ENCODE assay signal across 33 cellular contexts in genomic region chr12:118750666-118751065, GRCh38.
"Had no signal": no experiment of that assay in that cellular context is flagged by ENCODE, and none has a peak within 500 bp of the region (broad histone marks: within the 10 kb centered on the region; RNA-seq: fewer than 3 reads in every experiment).

No MANE protein-coding gene starts in this region.

- H3K36me3 Mint-ChIP-seq: activated CD4-positive, alpha-beta memory T cell treated with anti-CD3 and anti-CD28 coated beads for 36 hours; activated naive CD8-positive, alpha-beta T cell treated with anti-CD3 and anti-CD28 coated beads for 36 hours; T-cell had no signal

- H3K27me3 Mint-ChIP-seq: activated B cell treated with CpG ODN at 0.5 μM for 24 hours; activated CD4-positive, alpha-beta memory T cell treated with anti-CD3 and anti-CD28 coated beads for 36 hours; activated CD4-positive, alpha-beta T cell treated with anti-CD3 and anti-CD28 coated beads, Interleukin-2, amount 10 ng/mL, durations not matched to agents 24 days and 14 days; activated CD8-positive, alpha-beta T cell treated with anti-CD3 and anti-CD28 coated beads for 36 hours; T-cell; T-helper 17 cell had no signal

- H3K9me3 ChIP-seq: adrenal gland, body of pancreas, breast epithelium had no signal

- H3K4me3 Mint-ChIP-seq: activated B cell treated with CpG ODN at 0.5 μM for 24 hours; activated CD4-positive, alpha-beta memory T cell treated with anti-CD3 and anti-CD28 coated beads for 36 hours; activated CD4-positive, alpha-beta T cell treated with anti-CD3 and anti-CD28 coated beads, Interleukin-2, amount 10 ng/mL, durations not matched to agents 24 days and 14 days; activated CD8-positive, alpha-beta T cell treated with anti-CD3 and anti-CD28 coated beads for 36 hours; activated naive CD4-positive, alpha-beta T cell treated with anti-CD3 and anti-CD28 coated beads for 36 hours; activated naive CD8-positive, alpha-beta T cell treated with anti-CD3 and anti-CD28 coated beads for 36 hours; activated T-cell treated with anti-CD3 and anti-CD28 coated beads, Interleukin-2, amount 50 U/mL, for 4 hours; activated T-cell treated with anti-CD3 and anti-CD28 coated beads, Interleukin-2, amount 50 U/mL, for 72 hours; activated T-helper 1 cell treated with anti-CD3 and anti-CD28 coated beads, Interleukin-12 subunit alpha, Interleukin-12 subunit beta, Interleukin-2, Interleukin-4 antibody, amounts not matched to agents 30 ng/mL and 10 ng/mL and 1 ng/mL, durations not matched to agents 14 hours and 24 hours and 36 hours; activated T-helper 17 cell treated with anti-CD3 and anti-CD28 coated beads, Interleukin-2, amount 50 U/mL, for 72 hours; T-cell; T-helper 17 cell had no signal

- DNase-seq: activated B cell treated with CpG ODN at 0.5 μM for 24 hours; activated CD4-positive, alpha-beta memory T cell treated with anti-CD3 and anti-CD28 coated beads for 36 hours; activated CD4-positive, alpha-beta T cell treated with anti-CD3 and anti-CD28 coated beads for 4 hours; activated CD4-positive, alpha-beta T cell treated with anti-CD3 and anti-CD28 coated beads, Interleukin-2, amount 10 ng/mL, durations not matched to agents 24 days and 14 days; activated CD4-positive, alpha-beta T cell treated with anti-CD3 and anti-CD28 coated beads, Interleukin-2, amount 50 U/mL, for 1 hour; activated CD4-positive, alpha-beta T cell treated with anti-CD3 and anti-CD28 coated beads, Interleukin-2, amount 50 U/mL, for 4 hours; activated CD4-positive, CD25-positive, alpha-beta regulatory T cell treated with anti-CD3 and anti-CD28 coated beads, Interleukin-2, amount 50 U/mL, for 72 hours; activated CD8-positive, alpha-beta memory T cell treated with anti-CD3 and anti-CD28 coated beads, Interleukin-2, amount 50 U/mL, for 4 hours; activated CD8-positive, alpha-beta T cell treated with anti-CD3 and anti-CD28 coated beads for 36 hours; activated effector memory CD4-positive, alpha-beta T cell treated with anti-CD3 and anti-CD28 coated beads, Interleukin-2, amount 50 U/mL, for 16 hours; activated gamma-delta T cell treated with Interleukin-2 at 50 U/mL for 16 hours; activated naive CD4-positive, alpha-beta T cell; activated naive CD4-positive, alpha-beta T cell treated with anti-CD3 and anti-CD28 coated beads for 36 hours; activated naive CD4-positive, alpha-beta T cell treated with anti-CD3 and anti-CD28 coated beads, Interleukin-2, amount 50 U/mL, for 16 hours; activated naive CD8-positive, alpha-beta T cell treated with anti-CD3 and anti-CD28 coated beads for 36 hours; activated T-cell treated with anti-CD3 and anti-CD28 coated beads for 4 hours; activated T-cell treated with anti-CD3 and anti-CD28 coated beads, Interleukin-2, amount 50 U/mL, for 1 hour; activated T-cell treated with anti-CD3 and anti-CD28 coated beads, Interleukin-2, amount 50 U/mL, for 4 hours; activated T-cell treated with anti-CD3 and anti-CD28 coated beads, Interleukin-2, amount 50 U/mL, for 72 hours; adrenal gland; amniotic stem cell; aorta; body of pancreas; brain microvascular endothelial cell; central memory CD4-positive, alpha-beta T cell; T-cell; T-helper 17 cell; T1000 had no signal

- H3K27ac ChIP-seq: adrenal gland, body of pancreas, brain microvascular endothelial cell, breast epithelium, VCaP had no signal

- H3K4me1 Mint-ChIP-seq: activated B cell treated with CpG ODN at 0.5 μM for 24 hours; activated CD4-positive, alpha-beta T cell treated with anti-CD3 and anti-CD28 coated beads, Interleukin-2, amount 10 ng/mL, durations not matched to agents 24 days and 14 days; activated naive CD8-positive, alpha-beta T cell treated with anti-CD3 and anti-CD28 coated beads for 36 hours; activated T-helper 17 cell treated with anti-CD3 and anti-CD28 coated beads, Interleukin-2, amount 50 U/mL, for 72 hours; T-cell; T-helper 17 cell had no signal

- H3K4me1 ChIP-seq: adrenal gland, body of pancreas, breast epithelium had no signal

- H3K36me3 ChIP-seq: adrenal gland, brain microvascular endothelial cell, breast epithelium had no signal

- H3K4me3 ChIP-seq: adrenal gland, body of pancreas, breast epithelium had no signal

- H3K27ac Mint-ChIP-seq: activated B cell treated with CpG ODN at 0.5 μM for 24 hours; activated CD4-positive, alpha-beta memory T cell treated with anti-CD3 and anti-CD28 coated beads for 36 hours; activated CD4-positive, alpha-beta T cell treated with anti-CD3 and anti-CD28 coated beads, Interleukin-2, amount 10 ng/mL, durations not matched to agents 24 days and 14 days; activated CD8-positive, alpha-beta T cell treated with anti-CD3 and anti-CD28 coated beads for 36 hours; activated naive CD4-positive, alpha-beta T cell treated with anti-CD3 and anti-CD28 coated beads for 36 hours; activated naive CD4-positive, alpha-beta T cell treated with anti-CD3 and anti-CD28 coated beads, Interleukin-2, amount 50 U/mL, for 72 hours; activated naive CD8-positive, alpha-beta T cell treated with anti-CD3 and anti-CD28 coated beads for 36 hours; activated T-cell treated with anti-CD3 and anti-CD28 coated beads, Interleukin-2, amount 50 U/mL, for 72 hours; activated T-helper 1 cell treated with anti-CD3 and anti-CD28 coated beads, Interleukin-12 subunit alpha, Interleukin-12 subunit beta, Interleukin-2, Interleukin-4 antibody, amounts not matched to agents 30 ng/mL and 10 ng/mL and 1 ng/mL, durations not matched to agents 14 hours and 24 hours and 36 hours; activated T-helper 17 cell treated with anti-CD3 and anti-CD28 coated beads, Interleukin-2, amount 50 U/mL, for 72 hours; T-cell; T-helper 17 cell had no signal

- H3K27me3 ChIP-seq: adrenal gland, body of pancreas, brain microvascular endothelial cell had no signal

- ATAC-seq: activated CD8-positive, alpha-beta T cell treated with anti-CD3 and anti-CD28 coated beads for 36 hours; activated naive CD4-positive, alpha-beta T cell treated with anti-CD3 and anti-CD28 coated beads, Interleukin-2, amount 50 U/mL, for 72 hours; activated T-cell treated with anti-CD3 and anti-CD28 coated beads, Interleukin-2, amount 50 U/mL, for 4 hours; activated T-cell treated with anti-CD3 and anti-CD28 coated beads, Interleukin-2, amount 50 U/mL, for 72 hours; activated T-helper 17 cell treated with anti-CD3 and anti-CD28 coated beads, Interleukin-2, amount 50 U/mL, for 72 hours; body of pancreas; T-cell; T-helper 17 cell had no signal
